Comparison of ENCODE assay signal across 30 cellular contexts in genomic region chr5:150224483-150225027, GRCh38. TPM values are rescaled to one million over a fixed set of nuclear protein-coding genes. Genes with fewer than 3 reads are reported as not detected.
"Had no signal": no experiment of that assay in that cellular context is flagged by ENCODE, and none has a peak within 500 bp of the region (broad histone marks: within the 10 kb centered on the region; RNA-seq: fewer than 3 reads in every experiment).

No MANE protein-coding gene starts in this region.

- H3K4me1 ChIP-seq: sigmoid colon, vagina had no signal

- H3K4me3 ChIP-seq: hepatocyte, lung, sigmoid colon, thoracic aorta, vagina had no signal

- H3K36me3 ChIP-seq: sigmoid colon, thoracic aorta, vagina had no signal

- H2AFZ ChIP-seq: hepatocyte had no signal

- H3K79me2 ChIP-seq: hepatocyte had no signal

- H3K4me3 Mint-ChIP-seq: activated naive CD8-positive, alpha-beta T cell treated with anti-CD3 and anti-CD28 coated beads, Interleukin-2, amount 10 ng/mL, durations not matched to agents 7 days and 5 days; activated T-cell treated with anti-CD3 and anti-CD28 coated beads, Interleukin-2, amount 50 U/mL, for 4 hours; dendritic cell treated with granulocyte-macrophage colony-stimulating factor and Interleukin-4, amounts not matched to agents 40 ng/mL and 50 ng/mL, for 4 days; immature natural killer cell; naive thymus-derived CD8-positive, alpha-beta T cell; type B pancreatic cell had no signal

- H3K4me1 Mint-ChIP-seq: activated naive CD8-positive, alpha-beta T cell treated with anti-CD3 and anti-CD28 coated beads, Interleukin-2, amount 10 ng/mL, durations not matched to agents 7 days and 5 days; immature natural killer cell; naive thymus-derived CD8-positive, alpha-beta T cell had no signal

- H3K9me3 ChIP-seq: sigmoid colon, thoracic aorta, vagina had no signal

- H3K27ac Mint-ChIP-seq: activated naive CD8-positive, alpha-beta T cell treated with anti-CD3 and anti-CD28 coated beads, Interleukin-2, amount 10 ng/mL, durations not matched to agents 7 days and 5 days; activated T-helper 2 cell treated with anti-CD3 and anti-CD28 coated beads, Interferon-gamma antibody, Interleukin-2, Interleukin-4, amounts not matched to agents 10 μg/mL and 5 μg/mL and 100 μg/mL, durations not matched to agents 14 hours and 24 hours and 36 hours; dendritic cell treated with granulocyte-macrophage colony-stimulating factor and Interleukin-4, amounts not matched to agents 40 ng/mL and 50 ng/mL, for 4 days; immature natural killer cell; naive thymus-derived CD8-positive, alpha-beta T cell; progenitor cell of endocrine pancreas; type B pancreatic cell had no signal

- H3K27ac ChIP-seq: hepatocyte, sigmoid colon, thoracic aorta, vagina had no signal

- H3K4me2 ChIP-seq: hepatocyte had no signal

- H3K36me3 Mint-ChIP-seq: activated naive CD8-positive, alpha-beta T cell treated with anti-CD3 and anti-CD28 coated beads, Interleukin-2, amount 10 ng/mL, durations not matched to agents 7 days and 5 days; immature natural killer cell; naive thymus-derived CD8-positive, alpha-beta T cell; type B pancreatic cell had no signal

- ATAC-seq: activated T-cell treated with anti-CD3 and anti-CD28 coated beads, Interleukin-2, amount 50 U/mL, for 4 hours; left lobe of liver; naive thymus-derived CD8-positive, alpha-beta T cell had no signal

- H3K27me3 ChIP-seq: hepatocyte, sigmoid colon, vagina had no signal

- DNase-seq: activated CD4-positive, alpha-beta T cell treated with anti-CD3 and anti-CD28 coated beads for 4 hours; activated CD4-positive, alpha-beta T cell treated with anti-CD3 and anti-CD28 coated beads, Interleukin-2, amount 50 U/mL, for 48 hours; activated CD4-positive, CD25-positive, alpha-beta regulatory T cell; activated CD8-positive, alpha-beta memory T cell treated with anti-CD3 and anti-CD28 coated beads, Interleukin-2, amount 50 U/mL, for 48 hours; activated naive CD4-positive, alpha-beta T cell; activated naive CD8-positive, alpha-beta T cell treated with anti-CD3 and anti-CD28 coated beads, Interleukin-2, amount 10 ng/mL, durations not matched to agents 7 days and 5 days; activated T-cell treated with anti-CD3 and anti-CD28 coated beads, Interleukin-2, amount 50 U/mL, for 4 hours; amygdala; effector CD4-positive, alpha-beta T cell; foreskin melanocyte; immature natural killer cell; naive thymus-derived CD8-positive, alpha-beta T cell; retina; sigmoid colon; stimulated activated CD4-positive, alpha-beta T cell treated with anti-CD3 and anti-CD28 coated beads, Interleukin-2, amount 100 ng/mL, for 48 hours; stimulated activated naive CD4-positive, alpha-beta T cell had no signal

- H3K9me3 Mint-ChIP-seq: activated naive CD8-positive, alpha-beta T cell treated with anti-CD3 and anti-CD28 coated beads, Interleukin-2, amount 10 ng/mL, durations not matched to agents 7 days and 5 days; activated T-cell treated with anti-CD3 and anti-CD28 coated beads, Interleukin-2, amount 50 U/mL, for 4 hours; activated T-helper 2 cell treated with anti-CD3 and anti-CD28 coated beads, Interferon-gamma antibody, Interleukin-2, Interleukin-4, amounts not matched to agents 10 μg/mL and 5 μg/mL and 100 μg/mL, durations not matched to agents 14 hours and 24 hours and 36 hours; dendritic cell treated with granulocyte-macrophage colony-stimulating factor and Interleukin-4, amounts not matched to agents 40 ng/mL and 50 ng/mL, for 4 days; immature natural killer cell; naive thymus-derived CD8-positive, alpha-beta T cell; type B pancreatic cell had no signal

RNA-seq across cellular contexts. Expression of gene SLC6A7, which starts 34.7 kb away (rescaled TPM):
- total RNA-seq: activated CD8-positive, alpha-beta memory T cell treated with anti-CD3 and anti-CD28 coated beads for 36 hours; activated naive CD8-positive, alpha-beta T cell treated with anti-CD3 and anti-CD28 coated beads, Interleukin-2, amount 10 ng/mL, durations not matched to agents 7 days and 5 days; activated T-cell treated with anti-CD3 and anti-CD28 coated beads, Interleukin-2, amount 50 U/mL, for 4 hours; activated T-helper 2 cell treated with anti-CD3 and anti-CD28 coated beads, Interferon-gamma antibody, Interleukin-2, Interleukin-4, amounts not matched to agents 10 μg/mL and 5 μg/mL and 100 μg/mL, durations not matched to agents 14 hours and 24 hours and 36 hours; epithelial cell of proximal tubule; kidney epithelial cell; left lobe of liver; naive thymus-derived CD8-positive, alpha-beta T cell; osteocyte; progenitor cell of endocrine pancreas; sigmoid colon; thoracic aorta had no signal
- polyA plus RNA-seq: immature natural killer cell; naive thymus-derived CD8-positive, alpha-beta T cell had no signal

RNA-seq across cellular contexts. Expression of gene CDX1, which starts 58.0 kb away (rescaled TPM):
- total RNA-seq: activated CD8-positive, alpha-beta memory T cell treated with anti-CD3 and anti-CD28 coated beads for 36 hours; activated naive CD8-positive, alpha-beta T cell treated with anti-CD3 and anti-CD28 coated beads, Interleukin-2, amount 10 ng/mL, durations not matched to agents 7 days and 5 days; activated T-helper 2 cell treated with anti-CD3 and anti-CD28 coated beads, Interferon-gamma antibody, Interleukin-2, Interleukin-4, amounts not matched to agents 10 μg/mL and 5 μg/mL and 100 μg/mL, durations not matched to agents 14 hours and 24 hours and 36 hours; cerebellum; epithelial cell of proximal tubule; naive thymus-derived CD8-positive, alpha-beta T cell; thoracic aorta; vagina had no signal
- polyA plus RNA-seq: immature natural killer cell; naive thymus-derived CD8-positive, alpha-beta T cell had no signal
